8 cellular contexts compared by ENCODE assay signal in genomic region chr1:6587261-6588005, GRCh38. TPM values are rescaled to one million over a fixed set of nuclear protein-coding genes. Genes with fewer than 3 reads are reported as not detected.
A peak's percentile ranks its signal among the peaks of the same experiment; 100 is the strongest.
DNase-seq lines count a peak whose midpoint lies in the region; ATAC-seq and TF ChIP-seq lines count a peak whose summit lies in the region.
"Had no signal": no experiment of that assay in that cellular context is flagged by ENCODE, and none has a peak within 500 bp of the region (broad histone marks: within the 10 kb centered on the region; RNA-seq: fewer than 3 reads in every experiment).

No MANE protein-coding gene starts in this region.

- H3K27ac Mint-ChIP-seq in HFFc6, result peak overlapping the region; percentile 53; the same call in 1 of the 2 replicates
- peak overlapping the region in 6 of 9 donors; percentile 27 to 78 (median 50) for H3K27ac Mint-ChIP-seq in naive thymus-derived CD4-positive, alpha-beta T cell

- H3K27me3 ChIP-seq in naive thymus-derived CD4-positive, alpha-beta T cell (ENCODE audit: control insufficient read depth in 2 of 2, insufficient read depth in 2 of 2, low read length in 2 of 2), result no peaks in the 10 kb centered on the region
- H3K27me3 ChIP-seq in Peyer's patch, result no peaks in the 10 kb centered on the region

- ATAC-seq in naive thymus-derived CD4-positive, alpha-beta T cell, result no peak

- no peak for TF ChIP-seq POLR2A in Peyer's patch (IDR thresholded peaks at IDR 0.05)

- no peak overlapping the region for H3K4me3 Mint-ChIP-seq in HFFc6
- H3K4me3 Mint-ChIP-seq in naive thymus-derived CD4-positive, alpha-beta T cell, result peak overlapping the region in 1 of 10 donors; percentile 5

- DNase-seq in HFFc6 (no peak), amygdala (lab: John Stamatoyannopoulos, UW) (peak in 51 of 56 donors; percentile 13 to 89 (median 65)), Peyer's patch (no peak), NK-92 (lab: John Stamatoyannopoulos, UW; ENCODE audit: unreplicated experiment) (no peak)
- DNase-seq in naive thymus-derived CD4-positive, alpha-beta T cell, result no peak
- no peak for DNase-seq in stimulated activated CD4-positive, alpha-beta T cell treated with anti-CD3 and anti-CD28 coated beads, Interleukin-2, amount 100 ng/mL, for 48 hours
- DNase-seq: activated gamma-delta T cell, NCI-H69 had no signal

- CTCF ChIA-PET in naive thymus-derived CD4-positive, alpha-beta T cell (lab: Charles Lee), result interaction anchor here (1.1 kb wide), 1 partner anchor 47 kb away, joined by 3 read pairs; no protein-coding TSS in a partner anchor

- peaks cover under 1 to 8% of the 10 kb centered on the region in 2 donors for H3K4me1 ChIP-seq in naive thymus-derived CD4-positive, alpha-beta T cell (ENCODE audit: control insufficient read depth in 2 of 2, insufficient read depth in 2 of 2, low read length in 2 of 2)
- H3K4me1 ChIP-seq in Peyer's patch, result peaks cover 0 to 8% (median 0%) of the 10 kb centered on the region in 4 donors

- no peak overlapping the region for H3K4me3 ChIP-seq in naive thymus-derived CD4-positive, alpha-beta T cell (ENCODE audit: low read length)
- no peak overlapping the region for H3K4me3 ChIP-seq in Peyer's patch

- TF ChIP-seq CTCF in HFFc6 (IDR thresholded peaks at IDR 0.05) (no peak), Peyer's patch (IDR thresholded peaks at IDR 0.05) (no peak)

- no peaks in the 10 kb centered on the region for H3K9me3 ChIP-seq in naive thymus-derived CD4-positive, alpha-beta T cell (ENCODE audit: control insufficient read depth in 2 of 3, low read length in 3 of 3)
- H3K9me3 ChIP-seq in Peyer's patch, result no peaks in the 10 kb centered on the region

- intact Hi-C loops in naive thymus-derived CD4-positive, alpha-beta T cell (cut with micrococcal nuclease), result no loop called here

- peaks cover 0 to 40% (median 0%) of the 10 kb centered on the region in 3 experiments for H3K36me3 ChIP-seq in naive thymus-derived CD4-positive, alpha-beta T cell (ENCODE audit: control insufficient read depth in 2 of 3, insufficient read depth in 3 of 3, low read length in 3 of 3)
- peaks cover 0 to 42% (median 0%) of the 10 kb centered on the region in 3 donors for H3K36me3 ChIP-seq in Peyer's patch

- H3K27me3 Mint-ChIP-seq in HFFc6 (ENCODE audit: insufficient read depth), result peaks cover 7% of the 10 kb centered on the region; the same call in 1 of the 2 replicates
- H3K27me3 Mint-ChIP-seq in naive thymus-derived CD4-positive, alpha-beta T cell, result no peaks in the 10 kb centered on the region

- no peak overlapping the region for H3K27ac ChIP-seq in naive thymus-derived CD4-positive, alpha-beta T cell (ENCODE audit: low read depth, low read length)
- H3K27ac ChIP-seq in Peyer's patch, result no peak overlapping the region

- POLR2A ChIA-PET in naive thymus-derived CD4-positive, alpha-beta T cell (lab: Charles Lee), result interaction anchor here (1.1 to 2.0 kb wide), 3 partner anchors 10 to 25 kb away, joined by 3 to 11 read pairs (median 3); no protein-coding TSS in a partner anchor

- no peaks in the 10 kb centered on the region for H3K36me3 Mint-ChIP-seq in HFFc6 (ENCODE audit: low read depth)
- peaks cover 0 to 8% (median 0%) of the 10 kb centered on the region in 5 donors for H3K36me3 Mint-ChIP-seq in naive thymus-derived CD4-positive, alpha-beta T cell

- H3K9me3 Mint-ChIP-seq in HFFc6, result no peaks in the 10 kb centered on the region
- peaks cover 0 to 2% (median 0%) of the 10 kb centered on the region in 11 donors for H3K9me3 Mint-ChIP-seq in naive thymus-derived CD4-positive, alpha-beta T cell

- peaks cover 5% of the 10 kb centered on the region; the same call in 1 of the 2 replicates for H3K4me1 Mint-ChIP-seq in HFFc6 (ENCODE audit: low read depth)
- peaks cover 12 to 55% (median 41%) of the 10 kb centered on the region in 7 donors for H3K4me1 Mint-ChIP-seq in naive thymus-derived CD4-positive, alpha-beta T cell

RNA-seq across cellular contexts. Expression of gene ZBTB48, which starts 7.6 kb away (rescaled TPM):
- 10 to 100 TPM; 10.0 to 15.1 (median 11.3) TPM for total RNA-seq in HFFc6 (2021; fragmentation: NEBNext Ultra II Directional; extraction: Animal tissue kit (Norgen Biotek cat#: 25700))
- 10 to 100 TPM; 39.1 to 70.4 (median 62.2) TPM for total RNA-seq in naive thymus-derived CD4-positive, alpha-beta T cell
- 10 to 100 TPM; 18.5 to 27.9 TPM for polyA plus RNA-seq in naive thymus-derived CD4-positive, alpha-beta T cell
- 10 to 100 TPM; 27.0 to 80.9 (median 38.2) TPM for total RNA-seq in Peyer's patch

RNA-seq across cellular contexts. Expression of gene KLHL21, which starts 15.2 kb away (rescaled TPM):
- total RNA-seq in HFFc6 (2021; fragmentation: NEBNext Ultra II Directional; extraction: Animal tissue kit (Norgen Biotek cat#: 25700)), result 10 to 100 TPM; 21.1 to 31.5 (median 22.6) TPM
- total RNA-seq in naive thymus-derived CD4-positive, alpha-beta T cell, result 10 to 100 TPM; 25.2 to 58.1 (median 33.0) TPM
- 10 to 100 TPM; 17.2 to 31.1 TPM for polyA plus RNA-seq in naive thymus-derived CD4-positive, alpha-beta T cell
- 10 to 100 TPM; 14.4 to 25.1 (median 18.2) TPM for total RNA-seq in Peyer's patch

RNA-seq across cellular contexts. Expression of gene PHF13, which starts 26.1 kb away (rescaled TPM):
- 10 to 100 TPM; 18.0 to 19.9 (median 19.0) TPM for total RNA-seq in HFFc6 (2021; fragmentation: NEBNext Ultra II Directional; extraction: Animal tissue kit (Norgen Biotek cat#: 25700))
- total RNA-seq in naive thymus-derived CD4-positive, alpha-beta T cell, result 10 to 100 TPM in 3 of 5 experiments, 1 to 10 TPM in 2; 7.7 to 14.3 (median 12.2) TPM
- 1 to 10 TPM; 4.4 to 6.3 TPM for polyA plus RNA-seq in naive thymus-derived CD4-positive, alpha-beta T cell
- 1 to 10 TPM; 3.3 to 7.4 (median 6.0) TPM for total RNA-seq in Peyer's patch

RNA-seq across cellular contexts. Expression of gene TAS1R1, which starts 32.3 kb away (rescaled TPM):
- total RNA-seq in HFFc6 (2021; fragmentation: NEBNext Ultra II Directional; extraction: Animal tissue kit (Norgen Biotek cat#: 25700)), result not detected
- total RNA-seq in naive thymus-derived CD4-positive, alpha-beta T cell, result not detected
- not detected for polyA plus RNA-seq in naive thymus-derived CD4-positive, alpha-beta T cell
- total RNA-seq in Peyer's patch, result not detected

RNA-seq across cellular contexts. Expression of gene NOL9, which starts 33.1 kb away (rescaled TPM):
- total RNA-seq in HFFc6 (2021; fragmentation: NEBNext Ultra II Directional; extraction: Animal tissue kit (Norgen Biotek cat#: 25700)), result 10 to 100 TPM; 26.4 to 36.4 (median 33.4) TPM
- total RNA-seq in naive thymus-derived CD4-positive, alpha-beta T cell, result 10 to 100 TPM; 54.2 to 80.6 (median 73.8) TPM
- 10 to 100 TPM; 13.4 to 29.8 TPM for polyA plus RNA-seq in naive thymus-derived CD4-positive, alpha-beta T cell
- 10 to 100 TPM; 19.0 to 28.0 (median 22.5) TPM for total RNA-seq in Peyer's patch

Comparison
In these comparisons a context has a peak if more than half of its experiments do, and no peak if none do; other contexts are left out.
1. DNase-seq: peak in amygdala (51 of 56); none in HFFc6 (single experiment), naive thymus-derived CD4-positive, alpha-beta T cell (0 of 9), Peyer's patch (0 of 3), stimulated activated CD4-positive, alpha-beta T cell treated with anti-CD3 and anti-CD28 coated beads, Interleukin-2, amount 100 ng/mL, for 48 hours (0 of 2) and NK-92 (single experiment).